Comparison of ENCODE assay signal across 10 cellular contexts in genomic region chr3:185929192-185930151, GRCh38. TPM values are rescaled to one million over a fixed set of nuclear protein-coding genes. Genes with fewer than 3 reads are reported as not detected.
DNase-seq lines count a peak whose midpoint lies in the region; ATAC-seq and TF ChIP-seq lines count a peak whose summit lies in the region.
"Had no signal": no experiment of that assay in that cellular context is flagged by ENCODE, and none has a peak within 500 bp of the region (broad histone marks: within the 10 kb centered on the region; RNA-seq: fewer than 3 reads in every experiment).

No MANE protein-coding gene starts in this region.

- H3K9me3 ChIP-seq in SK-N-SH (no peaks in the 10 kb centered on the region), esophagus muscularis mucosa (no peaks in the 10 kb centered on the region)

- H3F3A ChIP-seq in SK-N-SH (replicated peaks; ENCODE audit: insufficient read depth), result peaks cover 27% of the 10 kb centered on the region

- H3K4me1 Mint-ChIP-seq in progenitor cell of endocrine pancreas (ENCODE audit: low read depth), result peaks cover 83% of the 10 kb centered on the region

- peaks cover 100% of the 10 kb centered on the region for H3K79me2 ChIP-seq in SK-N-SH (ENCODE audit: insufficient read depth)

- ATAC-seq in left lobe of liver (no peak), HG03045 (IDR thresholded peaks at IDR 0.05; ENCODE audit: unreplicated experiment) (no peak)

- TF ChIP-seq CTCF in SK-N-SH (IDR thresholded peaks at IDR 0.05), result no peak
- no peak for TF ChIP-seq CTCF in esophagus muscularis mucosa (IDR thresholded peaks at IDR 0.05)
- TF ChIP-seq CTCF in progenitor cell of endocrine pancreas (IDR thresholded peaks at IDR 0.05; ENCODE audit: unreplicated experiment), result no peak

- peaks cover 18% of the 10 kb centered on the region for H3K36me3 Mint-ChIP-seq in progenitor cell of endocrine pancreas (ENCODE audit: insufficient read depth)

- peak overlapping the region; percentile 74 for H3K4me2 ChIP-seq in SK-N-SH

- DNase-seq in SK-N-SH (no peak), esophagus muscularis mucosa (ENCODE audit: extremely low spot score) (no peak), progenitor cell of endocrine pancreas (ENCODE audit: low spot score, unreplicated experiment) (no peak), left lobe of liver (ENCODE audit: low spot score) (no peak), SKM-1 treated with dmso at 0.1 percent for 144 hours (lab: John Stamatoyannopoulos, UW; ENCODE audit: unreplicated experiment) (no peak), cortex of kidney (lab: John Stamatoyannopoulos, UW) (no peak)
- DNase-seq: NCI-H187, posterior cingulate gyrus had no signal

- H3K4me1 ChIP-seq in SK-N-SH (ENCODE audit: control insufficient read depth in 1 of 2, insufficient read depth in 2 of 2, low read depth in 1 of 2, low read length in 1 of 2) (peaks cover 54 to 56% of the 10 kb centered on the region in 2 experiments), esophagus muscularis mucosa (peaks cover 94 to 100% (median 98%) of the 10 kb centered on the region in 4 donors)

- TF ChIP-seq POLR2A in esophagus muscularis mucosa (IDR thresholded peaks at IDR 0.05; ENCODE audit: low read depth), result no peak

- WGBS in SK-N-SH (ENCODE audit: low lambda C conversion rate), result 20% methylated on average over 3 of the region's 3 CpGs
- WGBS in esophagus muscularis mucosa, result 11% methylated on average over 3 of the region's 3 CpGs

- H3K9ac ChIP-seq in SK-N-SH, result no peak overlapping the region

- H3K27me3 ChIP-seq in SK-N-SH (ENCODE audit: insufficient read depth) (no peaks in the 10 kb centered on the region), esophagus muscularis mucosa (no peaks in the 10 kb centered on the region)

- intact Hi-C loops in esophagus muscularis mucosa (cut with DNase I), result loop anchor here (10.0 kb wide), 1 partner anchor 275 kb away; no protein-coding TSS in a partner anchor

- CTCF ChIA-PET in SK-N-SH (lab: Yijun Ruan, JAX), result interaction anchor here (1.0 to 3.0 kb wide), 3 partner anchors 14 to 269 kb away, joined by 3 to 24 read pairs (median 7); no protein-coding TSS in a partner anchor

- no peak for TF ChIP-seq RAD21 in SK-N-SH (IDR thresholded peaks at IDR 0.05; ENCODE audit: low read length)

- H3K4me3 Mint-ChIP-seq in progenitor cell of endocrine pancreas (ENCODE audit: low read depth), result peak overlapping the region; percentile 40

- no peaks in the 10 kb centered on the region for H3K27me3 Mint-ChIP-seq in progenitor cell of endocrine pancreas

- no peak overlapping the region for H2AFZ ChIP-seq in SK-N-SH (ENCODE audit: low read depth)

- H3K36me3 ChIP-seq in SK-N-SH (replicated peaks in 1 of 2; ENCODE audit: control insufficient read depth in 1 of 2, insufficient read depth in 2 of 2, low read length in 1 of 2), result peaks cover 52 to 78% of the 10 kb centered on the region in 2 experiments
- H3K36me3 ChIP-seq in esophagus muscularis mucosa, result peaks cover 13 to 17% (median 14%) of the 10 kb centered on the region in 4 donors

- H4K20me1 ChIP-seq in SK-N-SH (ENCODE audit: insufficient read depth), result peaks cover 100% of the 10 kb centered on the region

- peak overlapping the region; percentile 65 for H3K27ac Mint-ChIP-seq in progenitor cell of endocrine pancreas

- no peaks in the 10 kb centered on the region for H3K9me3 Mint-ChIP-seq in progenitor cell of endocrine pancreas (ENCODE audit: low read depth)

- H3K27ac ChIP-seq in SK-N-SH (ENCODE audit: low read depth in 2 of 2, low read length in 1 of 2) (peak overlapping the region in 1 of 2 experiments; percentile 18; a peak in 1 of 4 replicates), esophagus muscularis mucosa (replicated peaks in 1 of 4) (peak overlapping the region in 2 of 4 donors; percentile 36 to 43)

- POLR2A ChIA-PET in SK-N-SH (lab: Yijun Ruan, JAX), result interaction anchor here (1.0 to 3.3 kb wide), 2 partner anchors 8 to 21 kb away, joined by 3 to 17 read pairs; partner anchors contain the start of gene TRA2B

- H3K4me3 ChIP-seq in GM08714 (ENCODE audit: low read length) (peak overlapping the region; percentile 68), SK-N-SH (ENCODE audit: low read depth in 2 of 2, low read length in 1 of 2) (no peak overlapping the region), esophagus muscularis mucosa (peak overlapping the region; percentile 9 to 23 (median 15))

- TF ChIP-seq EP300 in SK-N-SH (IDR thresholded peaks at IDR 0.05; ENCODE audit: borderline replicate concordance in 1 of 2, low read depth in 1 of 2, low read length in 1 of 2) (no peak), esophagus muscularis mucosa (IDR thresholded peaks at IDR 0.05) (no peak)

- H3K9me2 ChIP-seq in SK-N-SH, result no peaks in the 10 kb centered on the region

TF ChIP-seq in SK-N-SH, 30 proteins besides CTCF, POLR2A, EP300 and RAD21:
- TF ChIP-seq EZH2phosphoT487 (IDR thresholded peaks at IDR 0.05; ENCODE audit: borderline replicate concordance, low read depth) (no peak), SMC3 (IDR thresholded peaks at IDR 0.05; ENCODE audit: low read depth, low read length) (no peak), TCF12 (IDR thresholded peaks at IDR 0.05) (no peak), GATA2 (CRISPR knock-in tag; IDR thresholded peaks at IDR 0.05) (no peak), FOSL2 (IDR thresholded peaks at IDR 0.05; ENCODE audit: borderline replicate concordance, low read depth) (no peak), GABPA (IDR thresholded peaks at IDR 0.05; ENCODE audit: low read depth) (no peak), USF2 (IDR thresholded peaks at IDR 0.05; ENCODE audit: borderline replicate concordance, low read depth, low read length) (no peak)
- TF ChIP-seq, protein P1, sequence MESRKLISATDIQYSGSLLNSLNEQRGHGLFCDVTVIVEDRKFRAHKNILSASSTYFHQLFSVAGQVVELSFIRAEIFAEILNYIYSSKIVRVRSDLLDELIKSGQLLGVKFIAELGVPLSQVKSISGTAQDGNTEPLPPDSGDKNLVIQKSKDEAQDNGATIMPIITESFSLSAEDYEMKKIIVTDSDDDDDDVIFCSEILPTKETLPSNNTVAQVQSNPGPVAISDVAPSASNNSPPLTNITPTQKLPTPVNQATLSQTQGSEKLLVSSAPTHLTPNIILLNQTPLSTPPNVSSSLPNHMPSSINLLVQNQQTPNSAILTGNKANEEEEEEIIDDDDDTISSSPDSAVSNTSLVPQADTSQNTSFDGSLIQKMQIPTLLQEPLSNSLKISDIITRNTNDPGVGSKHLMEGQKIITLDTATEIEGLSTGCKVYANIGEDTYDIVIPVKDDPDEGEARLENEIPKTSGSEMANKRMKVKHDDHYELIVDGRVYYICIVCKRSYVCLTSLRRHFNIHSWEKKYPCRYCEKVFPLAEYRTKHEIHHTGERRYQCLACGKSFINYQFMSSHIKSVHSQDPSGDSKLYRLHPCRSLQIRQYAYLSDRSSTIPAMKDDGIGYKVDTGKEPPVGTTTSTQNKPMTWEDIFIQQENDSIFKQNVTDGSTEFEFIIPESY (IDR thresholded peaks at IDR 0.05; ENCODE audit: borderline replicate concordance, low read depth), result no peak
- TF ChIP-seq, protein P2, sequence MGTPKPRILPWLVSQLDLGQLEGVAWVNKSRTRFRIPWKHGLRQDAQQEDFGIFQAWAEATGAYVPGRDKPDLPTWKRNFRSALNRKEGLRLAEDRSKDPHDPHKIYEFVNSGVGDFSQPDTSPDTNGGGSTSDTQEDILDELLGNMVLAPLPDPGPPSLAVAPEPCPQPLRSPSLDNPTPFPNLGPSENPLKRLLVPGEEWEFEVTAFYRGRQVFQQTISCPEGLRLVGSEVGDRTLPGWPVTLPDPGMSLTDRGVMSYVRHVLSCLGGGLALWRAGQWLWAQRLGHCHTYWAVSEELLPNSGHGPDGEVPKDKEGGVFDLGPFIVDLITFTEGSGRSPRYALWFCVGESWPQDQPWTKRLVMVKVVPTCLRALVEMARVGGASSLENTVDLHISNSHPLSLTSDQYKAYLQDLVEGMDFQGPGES (IDR thresholded peaks at IDR 0.05; ENCODE audit: low read depth, low read length), result no peak
TF ChIP-seq in SK-N-SH: peak in this region for 0.

RNA-seq across cellular contexts. Expression of gene TRA2B, which starts 8.3 kb away (rescaled TPM):
- polyA plus RNA-seq in SK-N-SH (2012; rRNA removed), result 192 and 212 TPM in 2 replicates
- polyA plus RNA-seq in SK-N-SH (2012; cell fraction: cytosol; rRNA removed), result 185 and 204 TPM in 2 replicates
- 311 and 484 TPM in 2 replicates for polyA plus RNA-seq in SK-N-SH (2012; cell fraction: nucleus; rRNA removed)
- total RNA-seq in esophagus muscularis mucosa (100 to 1,000 TPM in 1 of 4 donors, 10 to 100 TPM in 3; 73.8 to 164 (median 85.1) TPM), progenitor cell of endocrine pancreas (205 and 230 TPM in 2 replicates), left lobe of liver (40.4 TPM)

Comparison
In these comparisons a context has a peak if more than half of its experiments do, and no peak if none do; other contexts are left out.
1. H3K4me3 ChIP-seq: peak in GM08714 (single experiment) and esophagus muscularis mucosa (4 of 4); none in SK-N-SH (0 of 2).